ENCODE assay signal across 29 cellular contexts in genomic region chr10:100132427-100132826, GRCh38. TPM values are rescaled to one million over a fixed set of nuclear protein-coding genes. Genes with fewer than 3 reads are reported as not detected.
"Had no signal": no experiment of that assay in that cellular context is flagged by ENCODE, and none has a peak within 500 bp of the region (broad histone marks: within the 10 kb centered on the region; RNA-seq: fewer than 3 reads in every experiment).

No MANE protein-coding gene starts in this region.

- DNase-seq: stimulated activated CD4-positive, alpha-beta T cell treated with anti-CD3 and anti-CD28 coated beads, Interleukin-2, amount 100 ng/mL, for 48 hours; stimulated activated CD4-positive, alpha-beta T cell treated with anti-CD3 and anti-CD28 coated beads, Interleukin-4, amount 100 ng/mL, for 1 hour; stimulated activated CD4-positive, alpha-beta T cell treated with anti-CD3 and anti-CD28 coated beads, Interleukin-4, amount 100 ng/mL, for 24 hours; stimulated activated CD4-positive, alpha-beta T cell treated with anti-CD3 and anti-CD28 coated beads, Interleukin-4, amount 100 ng/mL, for 4 hours; stimulated activated CD8-positive, alpha-beta memory T cell treated with anti-CD3 and anti-CD28 coated beads, Interleukin-4, amount 100 ng/mL, for 48 hours; stimulated activated naive B cell treated with anti-CD40 and anti-IgM and Interleukin-4, amounts not matched to agents 10 μg/mL and 1 μg/mL and 100 μg/mL, for 72 hours; stimulated activated naive CD4-positive, alpha-beta T cell; stimulated activated naive CD4-positive, alpha-beta T cell treated with Interleukin-2 at 50 U/mL for 16 hours; stimulated activated naive CD8-positive, alpha-beta T cell treated with anti-CD3 and anti-CD28 coated beads, Interleukin-15, amount 100 ng/mL, for 72 hours; stimulated activated naive CD8-positive, alpha-beta T cell treated with anti-CD3 and anti-CD28 coated beads, Interleukin-15, Interleukin-2, amounts not matched to agents 100 U/mL and 50 U/mL, for 24 hours; stomach; substantia nigra; testis; thyroid gland; tibial artery; transverse colon; upper lobe of left lung; upper lobe of right lung; uterus had no signal

- H3K27me3 ChIP-seq: suprapubic skin, testis, thyroid gland, transverse colon, upper lobe of left lung, upper lobe of right lung, uterus, vagina had no signal

- H3K4me1 ChIP-seq: stomach, suprapubic skin, testis, thyroid gland, tibial artery, tibial nerve, transverse colon, upper lobe of left lung, upper lobe of right lung, uterus, vagina had no signal

- FAIRE-seq: urothelium cell line had no signal

- H3K4me3 ChIP-seq: stomach, suprapubic skin, testis, thoracic aorta, thyroid gland, tibial artery, tibial nerve, transverse colon, upper lobe of left lung, upper lobe of right lung, uterus, vagina had no signal

- H3K36me3 ChIP-seq: stomach, suprapubic skin, thoracic aorta, thyroid gland, tibial artery, tibial nerve, transverse colon, upper lobe of left lung, upper lobe of right lung, uterus, vagina had no signal

- ATAC-seq: stimulated activated effector memory CD8-positive, alpha-beta T cell treated with anti-CD3 and anti-CD28 coated beads, Interleukin-12 subunit alpha, Interleukin-12 subunit beta, amount 100 ng/mL, for 72 hours; stimulated activated memory B cell treated with anti-CD40 and anti-IgM and Interleukin-4, amounts not matched to agents 10 μg/mL and 1 μg/mL and 100 μg/mL, for 72 hours; stimulated activated naive B cell treated with anti-CD40 and anti-IgM and Interleukin-4, amounts not matched to agents 10 μg/mL and 1 μg/mL and 100 μg/mL, for 72 hours; stimulated activated naive CD8-positive, alpha-beta T cell treated with anti-CD3 and anti-CD28 coated beads, Interleukin-15, amount 100 ng/mL, for 72 hours; stimulated activated naive CD8-positive, alpha-beta T cell treated with anti-CD3 and anti-CD28 coated beads, Interleukin-15, Interleukin-2, amounts not matched to agents 100 U/mL and 50 U/mL, for 24 hours; upper lobe of right lung had no signal

- H3K27ac ChIP-seq: stomach, suprapubic skin, testis, thoracic aorta, thyroid gland, tibial artery, tibial nerve, transverse colon, upper lobe of left lung, upper lobe of right lung, uterus, vagina had no signal

- H3K9me3 ChIP-seq: suprapubic skin, testis, thoracic aorta, thyroid gland, tibial artery, upper lobe of left lung, upper lobe of right lung, uterus, vagina had no signal

RNA-seq across cellular contexts. Expression of gene CPN1, which starts 50.8 kb away (rescaled TPM):
- total RNA-seq: stomach, subcutaneous adipose tissue, suprapubic skin, temporal lobe, thoracic aorta, thyroid gland, tibial nerve, transverse colon, upper lobe of left lung, upper lobe of right lung, ureter, uterus, vagina had no signal
- polyA plus RNA-seq: stomach had no signal
